In genomic region chr2:55051026-55051866, GRCh38 we compare ENCODE assay signal across 8 cellular contexts. TPM values are rescaled to one million over a fixed set of nuclear protein-coding genes. Genes with fewer than 3 reads are reported as not detected.
DNase-seq lines count a peak whose midpoint lies in the region; ATAC-seq and TF ChIP-seq lines count a peak whose summit lies in the region.

No MANE protein-coding gene starts in this region.

- H3K27ac Mint-ChIP-seq in activated CD4-positive, alpha-beta memory T cell treated with anti-CD3 and anti-CD28 coated beads, Interleukin-2, amount 10 ng/mL, durations not matched to agents 7 days and 5 days, result peak overlapping the region; percentile 99

- POLR2A ChIA-PET in activated CD4-positive, alpha-beta memory T cell treated with anti-CD3 and anti-CD28 coated beads, Interleukin-2, amount 10 ng/mL, durations not matched to agents 7 days and 5 days (lab: Charles Lee), result interaction anchor here (0.6 to 4.4 kb wide), 25 partner anchors 9 to 565 kb away, joined by 3 to 40 read pairs (median 5); partner anchors contain the start of genes CLHC1, EML6 and RPS27A

- CTCF ChIA-PET in activated CD4-positive, alpha-beta memory T cell treated with anti-CD3 and anti-CD28 coated beads, Interleukin-2, amount 10 ng/mL, durations not matched to agents 7 days and 5 days (lab: Charles Lee), result interaction anchor here (0.7 to 4.4 kb wide), 19 partner anchors 11 to 491 kb away, joined by 3 to 21 read pairs (median 4); partner anchors contain the start of gene CFAP36

- H3K36me3 Mint-ChIP-seq in activated CD4-positive, alpha-beta memory T cell treated with anti-CD3 and anti-CD28 coated beads, Interleukin-2, amount 10 ng/mL, durations not matched to agents 7 days and 5 days (ENCODE audit: low read depth), result peaks cover 8% of the 10 kb centered on the region

- whole genome bisulfite sequencing in thymus, result 32% methylated on average over 9 of the region's 9 CpGs

- peaks cover 52% of the 10 kb centered on the region for H3K4me1 Mint-ChIP-seq in activated CD4-positive, alpha-beta memory T cell treated with anti-CD3 and anti-CD28 coated beads, Interleukin-2, amount 10 ng/mL, durations not matched to agents 7 days and 5 days

- peak overlapping the region; percentile 100 for H3K4me3 Mint-ChIP-seq in activated CD4-positive, alpha-beta memory T cell treated with anti-CD3 and anti-CD28 coated beads, Interleukin-2, amount 10 ng/mL, durations not matched to agents 7 days and 5 days

- H3K9me3 Mint-ChIP-seq in activated CD4-positive, alpha-beta memory T cell treated with anti-CD3 and anti-CD28 coated beads, Interleukin-2, amount 10 ng/mL, durations not matched to agents 7 days and 5 days, result no peaks in the 10 kb centered on the region

- H3K27me3 ChIP-seq in mononuclear cell (ENCODE audit: insufficient read depth, low read length) (no peaks in the 10 kb centered on the region), thymus (ENCODE audit: control insufficient read depth, insufficient read depth) (no peaks in the 10 kb centered on the region)

- no peak for TF ChIP-seq CTCF in epithelial cell of proximal tubule (conservative IDR thresholded peaks at IDR 0.05; ENCODE audit: low read depth, low read length)

- H3K27me3 Mint-ChIP-seq in activated CD4-positive, alpha-beta memory T cell treated with anti-CD3 and anti-CD28 coated beads, Interleukin-2, amount 10 ng/mL, durations not matched to agents 7 days and 5 days, result no peaks in the 10 kb centered on the region

- H3K36me3 ChIP-seq in thymus (ENCODE audit: control insufficient read depth, insufficient read depth), result no peaks in the 10 kb centered on the region

- H3K4me1 ChIP-seq in mononuclear cell (ENCODE audit: insufficient read depth, low read length), result peaks cover 60% of the 10 kb centered on the region
- peaks cover 13% of the 10 kb centered on the region for H3K4me1 ChIP-seq in thymus (ENCODE audit: control insufficient read depth, insufficient read depth, low read length)

- no peak for ATAC-seq in HG02870 (IDR thresholded peaks at IDR 0.05; ENCODE audit: unreplicated experiment)

- peak overlapping the region; percentile 98 for H3K27ac ChIP-seq in thymus (ENCODE audit: low read depth)

- peak overlapping the region; percentile 91 for H3K4me3 ChIP-seq in epithelial cell of proximal tubule (ENCODE audit: low read depth, low read length)
- H3K4me3 ChIP-seq in mononuclear cell (ENCODE audit: low read length), result peak overlapping the region; percentile 98
- peak overlapping the region; percentile 81 for H3K4me3 ChIP-seq in thymus (ENCODE audit: low read length)

- peak; percentile 8 for DNase-seq in NK-92 treated with Interleukin-12 subunit alpha and Interleukin-12 subunit beta, amount 100 ng/mL, for 24 hours (lab: John Stamatoyannopoulos, UW)
- DNase-seq in NK-92 (lab: John Stamatoyannopoulos, UW; ENCODE audit: unreplicated experiment) (no peak), NCI-H146 (lab: John Stamatoyannopoulos, UW) (peak; percentile 45), epithelial cell of proximal tubule (ENCODE audit: low read depth) (peak; percentile 99)
- DNase-seq in activated CD4-positive, alpha-beta memory T cell treated with anti-CD3 and anti-CD28 coated beads, Interleukin-2, amount 10 ng/mL, durations not matched to agents 7 days and 5 days, result peak; percentile 27

- no peaks in the 10 kb centered on the region for H3K9me3 ChIP-seq in mononuclear cell (ENCODE audit: low read depth, low read length)
- H3K9me3 ChIP-seq in thymus (ENCODE audit: control insufficient read depth), result no peaks in the 10 kb centered on the region

RNA-seq across cellular contexts. Expression of gene RTN4, which starts 1.0 kb away (rescaled TPM):
- total RNA-seq in activated CD4-positive, alpha-beta memory T cell treated with anti-CD3 and anti-CD28 coated beads, Interleukin-2, amount 10 ng/mL, durations not matched to agents 7 days and 5 days, result 10 to 100 TPM; 90.1 to 92.4 TPM
- 322 and 384 TPM in 2 replicates for total RNA-seq in epithelial cell of proximal tubule
- 76.5 TPM for total RNA-seq in mononuclear cell
- polyA plus RNA-seq in thymus, result 183 TPM
